In the genomic region with DNA sequence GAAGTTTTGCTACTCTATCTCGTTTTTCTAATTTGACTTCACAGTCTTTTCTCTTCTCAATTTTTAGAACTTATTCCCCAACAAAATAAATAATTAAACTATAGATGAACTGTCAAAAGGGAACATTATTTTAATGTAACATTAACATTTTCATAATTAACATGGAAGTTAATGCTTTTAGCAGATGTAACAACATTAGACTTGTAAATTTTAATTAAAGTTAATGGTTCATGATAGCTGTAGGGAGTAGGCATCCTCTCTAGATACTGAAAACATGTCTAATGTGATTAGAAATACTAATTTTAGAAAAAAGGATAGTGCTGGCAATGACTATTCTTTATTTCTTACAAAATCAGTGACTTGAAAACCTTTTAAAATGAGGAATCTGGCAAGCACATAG, we compare ENCODE assay signal across 17 cellular contexts. TPM values are rescaled to one million over a fixed set of nuclear protein-coding genes. Genes with fewer than 3 reads are reported as not detected.
DNase-seq lines count a peak whose midpoint lies in the region; ATAC-seq and TF ChIP-seq lines count a peak whose summit lies in the region.
"Had no signal": no experiment of that assay in that cellular context is flagged by ENCODE, and none has a peak within 500 bp of the region (broad histone marks: within the 10 kb centered on the region; RNA-seq: fewer than 3 reads in every experiment).

No MANE protein-coding gene starts in this region.

- H4K20me1 ChIP-seq in GM23248 (ENCODE audit: insufficient read depth) (no peaks in the 10 kb centered on the region), Loucy (ENCODE audit: insufficient read depth, low read length, poor library complexity, severe bottlenecking) (no peaks in the 10 kb centered on the region)
- H4K20me1 ChIP-seq: BLaER1 treated with 17β-estradiol and CSF1 and Interleukin-3, amounts not matched to agents 10 nM and 100 nM had no signal

- no peak overlapping the region for H3K14ac ChIP-seq in neuronal stem cell (ENCODE audit: low read length)

- H3K9me3 ChIP-seq in GM23248 (ENCODE audit: low read depth) (no peaks in the 10 kb centered on the region), Loucy (ENCODE audit: insufficient read depth, low read depth, low read length) (no peaks in the 10 kb centered on the region), prostate gland (no peaks in the 10 kb centered on the region), neuronal stem cell (replicated peaks in 1 of 2; ENCODE audit: control insufficient read depth in 2 of 2, insufficient read depth in 1 of 2, low read depth in 1 of 2, low read length in 2 of 2) (no peaks in the 10 kb centered on the region)
- H3K9me3 ChIP-seq: BLaER1 treated with 17β-estradiol and CSF1 and Interleukin-3, amounts not matched to agents 10 nM and 100 nM had no signal

- H3K4me2 ChIP-seq in GM23248 (ENCODE audit: unreplicated experiment) (peak overlapping the region; percentile 84), Loucy (ENCODE audit: low read depth, low read length, poor library complexity, severe bottlenecking) (no peak overlapping the region), neuronal stem cell (ENCODE audit: insufficient read depth, low read length, poor library complexity, severe bottlenecking) (no peak overlapping the region)
- H3K4me2 ChIP-seq: BLaER1 treated with 17β-estradiol and CSF1 and Interleukin-3, amounts not matched to agents 10 nM and 100 nM had no signal

- H3K4me1 ChIP-seq in GM23248 (ENCODE audit: insufficient read depth), result peaks cover 84% of the 10 kb centered on the region
- peaks cover 7% of the 10 kb centered on the region for H3K4me1 ChIP-seq in Loucy (ENCODE audit: insufficient read depth, low read length, poor library complexity, severe bottlenecking)
- H3K4me1 ChIP-seq in prostate gland (replicated peaks), result no peaks in the 10 kb centered on the region
- no peaks in the 10 kb centered on the region for H3K4me1 ChIP-seq in neuronal stem cell (ENCODE audit: control insufficient read depth in 2 of 2, insufficient read depth in 1 of 2, low read depth in 1 of 2, low read length in 2 of 2)

- no peak overlapping the region for H2BK15ac ChIP-seq in neuronal stem cell (ENCODE audit: low read length)

- TF ChIP-seq CTCF in Loucy (conservative IDR thresholded peaks at IDR 0.05; ENCODE audit: low read length), result no peak
- TF ChIP-seq CTCF in brain microvascular endothelial cell (IDR thresholded peaks at IDR 0.05; ENCODE audit: low read depth, low read length, missing control alignments), result no peak
- no peak for TF ChIP-seq CTCF in prostate gland (IDR thresholded peaks at IDR 0.05)

- H2AK5ac ChIP-seq in neuronal stem cell (ENCODE audit: low read depth, low read length), result no peak overlapping the region

- H3K4me3 ChIP-seq in GM23248 (no peak overlapping the region), Loucy (ENCODE audit: low read length, poor library complexity, severe bottlenecking) (no peak overlapping the region), brain microvascular endothelial cell (ENCODE audit: low read depth, low read length) (no peak overlapping the region), prostate gland (no peak overlapping the region), neuronal stem cell (ENCODE audit: low read length in 2 of 2) (no peak overlapping the region)
- H3K4me3 ChIP-seq: BLaER1 treated with 17β-estradiol and CSF1 and Interleukin-3, amounts not matched to agents 10 nM and 100 nM had no signal

- 96 to 98% methylated on average over 1 of the region's 1 CpG for WGBS in GM23248 (ENCODE audit: low coverage in 1 of 2, low lambda C conversion rate in 2 of 2, missing lambda C conversion rate in 2 of 2), 2 experiments
- 85% methylated on average over 1 of the region's 1 CpG for WGBS in prostate gland
- no CpG with 5 or more reads among the region's 1 CpG for WGBS in neuronal stem cell (ENCODE audit: extremely low coverage in 2 of 2, insufficient read length in 2 of 2, insufficient replicate concordance in 1 of 2), 2 donors

- no peak overlapping the region for H3K4ac ChIP-seq in neuronal stem cell (ENCODE audit: low read length)

- no peak overlapping the region for H2BK120ac ChIP-seq in neuronal stem cell (ENCODE audit: low read depth, low read length)

- in situ Hi-C loops in GM23248 (cut with MboI) (no loop called here), brain microvascular endothelial cell (cut with HindIII; ENCODE audit: low pct_ligation_motif_present, low sequenced_read_pairs) (no loop called here)

- TF ChIP-seq POLR2A in prostate gland (IDR thresholded peaks at IDR 0.05), result no peak

- H3K9me2 ChIP-seq in GM23248 (ENCODE audit: insufficient read depth) (no peaks in the 10 kb centered on the region), Loucy (replicated peaks; ENCODE audit: low read depth, low read length) (no peaks in the 10 kb centered on the region)

- H2BK12ac ChIP-seq in neuronal stem cell (ENCODE audit: low read length), result no peak overlapping the region

- DNase-seq in GM23248 (no peak), brain microvascular endothelial cell (no peak), prostate gland (ENCODE audit: low spot score) (no peak), NCI-H2196 (lab: John Stamatoyannopoulos, UW; ENCODE audit: unreplicated experiment) (no peak), neuronal stem cell (ENCODE audit: low spot score) (no peak)
- DNase-seq: 8988T; Calu3; CD8-positive, alpha-beta T cell; DMS79 treated with DMSO at 0.1 percent for 48 hours; GF-D8; GOT3; H7 had no signal

- no peak overlapping the region for H4K91ac ChIP-seq in neuronal stem cell (ENCODE audit: low read depth, low read length, poor library complexity)

- no peak overlapping the region for H2BK5ac ChIP-seq in neuronal stem cell (ENCODE audit: low read length)

- intact Hi-C loops in prostate gland (cut with DNase I), result no loop called here

- H2AFZ ChIP-seq in GM23248 (0 out of 2 replicates have a peak overlapping the region, but pooled peaks have one; percentile 14), Loucy (ENCODE audit: low read length) (peak overlapping the region; percentile 5; the same call in 1 of the 2 replicates), neuronal stem cell (ENCODE audit: low read length) (no peak overlapping the region)

- H3K9ac ChIP-seq in GM23248 (no peak overlapping the region), Loucy (ENCODE audit: low read depth, low read length, poor library complexity, severe bottlenecking) (no peak overlapping the region), neuronal stem cell (ENCODE audit: low read depth, low read length, poor library complexity) (no peak overlapping the region)
- H3K9ac ChIP-seq: BLaER1 treated with 17β-estradiol and CSF1 and Interleukin-3, amounts not matched to agents 10 nM and 100 nM had no signal

- H3K36me3 ChIP-seq in GM23248 (ENCODE audit: low read depth), result no peaks in the 10 kb centered on the region
- no peaks in the 10 kb centered on the region for H3K36me3 ChIP-seq in Loucy (ENCODE audit: insufficient read depth, low read length)
- H3K36me3 ChIP-seq in brain microvascular endothelial cell (replicated peaks), result no peaks in the 10 kb centered on the region
- no peaks in the 10 kb centered on the region for H3K36me3 ChIP-seq in prostate gland
- no peaks in the 10 kb centered on the region for H3K36me3 ChIP-seq in neuronal stem cell (replicated peaks in 1 of 2; ENCODE audit: control insufficient read depth in 2 of 2, insufficient read depth in 2 of 2, low read length in 2 of 2)
- H3K36me3 ChIP-seq: BLaER1 treated with 17β-estradiol and CSF1 and Interleukin-3, amounts not matched to agents 10 nM and 100 nM had no signal

- H3F3A ChIP-seq in GM23248 (ENCODE audit: insufficient read depth), result peaks cover 65% of the 10 kb centered on the region
- no peaks in the 10 kb centered on the region for H3F3A ChIP-seq in Loucy (ENCODE audit: low read depth)

- H3K27me3 ChIP-seq in GM23248 (replicated peaks; ENCODE audit: insufficient read depth) (no peaks in the 10 kb centered on the region), Loucy (ENCODE audit: insufficient read depth, low read length, poor library complexity, severe bottlenecking) (no peaks in the 10 kb centered on the region), brain microvascular endothelial cell (replicated peaks) (no peaks in the 10 kb centered on the region), prostate gland (replicated peaks; ENCODE audit: insufficient read depth) (no peaks in the 10 kb centered on the region), neuronal stem cell (ENCODE audit: control insufficient read depth in 3 of 3, insufficient read depth in 3 of 3, low read depth in 1 of 3, low read length in 3 of 3) (no peaks in the 10 kb centered on the region)
- H3K27me3 ChIP-seq: BLaER1 treated with 17β-estradiol and CSF1 and Interleukin-3, amounts not matched to agents 10 nM and 100 nM had no signal

- H3K79me2 ChIP-seq in GM23248 (ENCODE audit: insufficient read depth) (no peaks in the 10 kb centered on the region), Loucy (ENCODE audit: insufficient read depth, low read length) (no peaks in the 10 kb centered on the region)

- H3K79me1 ChIP-seq in neuronal stem cell (ENCODE audit: low read depth, low read length), result no peaks in the 10 kb centered on the region

- H4K8ac ChIP-seq in neuronal stem cell (ENCODE audit: low read depth, low read length), result no peak overlapping the region

- peak overlapping the region; percentile 84 for H3K27ac ChIP-seq in GM23248
- peak overlapping the region; percentile 87 for H3K27ac ChIP-seq in brain microvascular endothelial cell
- H3K27ac ChIP-seq in prostate gland, result no peak overlapping the region
- no peak overlapping the region for H3K27ac ChIP-seq in neuronal stem cell (replicated peaks; ENCODE audit: low read length)
- H3K27ac ChIP-seq: BLaER1 treated with 17β-estradiol and CSF1 and Interleukin-3, amounts not matched to agents 10 nM and 100 nM had no signal

- no peak overlapping the region for H3K18ac ChIP-seq in neuronal stem cell (ENCODE audit: low read length)

- H3K23ac ChIP-seq in neuronal stem cell (ENCODE audit: low read depth, low read length, poor library complexity), result no peak overlapping the region

- ATAC-seq in HG03378 (IDR thresholded peaks at IDR 0.05; ENCODE audit: unreplicated experiment), result no peak
- ATAC-seq: CD8-positive, alpha-beta T cell; HCT116; HepG2 had no signal

RNA-seq across cellular contexts. Expression of a gene that starts 32.1 kb away (rescaled TPM):
- total RNA-seq in GM23248 (2014; rRNA removed; shearing (Covaris generic)), result 1,026 and 1,186 TPM in 2 replicates
- polyA plus RNA-seq in GM23248 (2016; fragmentation: Nextera tagmentation; extraction: Ambion mirVana), result 693 and 700 TPM in 2 replicates
- total RNA-seq in prostate gland, result 10 to 100 TPM; 53.3 to 70.9 TPM
- polyA plus RNA-seq in neuronal stem cell (2013, experiment 1 of 2), result 8.8 TPM
- polyA plus RNA-seq in neuronal stem cell (2013, experiment 2 of 2), result 9.7 TPM

Comparison
In these comparisons a context has a peak if more than half of its experiments do, and no peak if none do; other contexts are left out.
1. H3K27ac ChIP-seq: peak in GM23248 (single experiment) and brain microvascular endothelial cell (single experiment); none in prostate gland (0 of 2) and neuronal stem cell (single experiment).
2. RNA of a gene that starts 32.1 kb away (total RNA-seq): 1,026 to 1,186 TPM in GM23248; 53.3 to 70.9 TPM in prostate gland; every median in the first group is over 10 times any median in the second.